In genomic region chr19:9828551-9829063, GRCh38 we compare ENCODE assay signal across 8 cellular contexts. TPM values are rescaled to one million over a fixed set of nuclear protein-coding genes. Genes with fewer than 3 reads are reported as not detected.
DNase-seq lines count a peak whose midpoint lies in the region; ATAC-seq and TF ChIP-seq lines count a peak whose summit lies in the region.

No MANE protein-coding gene starts in this region.

- H3K9me3 Mint-ChIP-seq in CD4-positive, alpha-beta memory T cell = no peaks in the 10 kb centered on the region
- H3K9me3 Mint-ChIP-seq in effector memory CD8-positive, alpha-beta T cell = no peaks in the 10 kb centered on the region

- peaks cover 6% of the 10 kb centered on the region; the same call in 1 of the 2 replicates for H4K20me1 ChIP-seq in OCI-LY3 (ENCODE audit: insufficient read depth, low read length)

- H3K36me3 Mint-ChIP-seq in CD4-positive, alpha-beta memory T cell = peaks cover 18 to 20% of the 10 kb centered on the region in 2 donors
- H3K36me3 Mint-ChIP-seq in effector memory CD8-positive, alpha-beta T cell (ENCODE audit: insufficient read depth) = peaks cover 17% of the 10 kb centered on the region

- no peaks in the 10 kb centered on the region for H3K27me3 Mint-ChIP-seq in CD4-positive, alpha-beta memory T cell
- H3K27me3 Mint-ChIP-seq in effector memory CD8-positive, alpha-beta T cell = no peaks in the 10 kb centered on the region

- intact Hi-C loops in CD4-positive, alpha-beta memory T cell (cut with micrococcal nuclease) = no loop called here

- H3K27me3 ChIP-seq in CD4-positive, alpha-beta memory T cell (ENCODE audit: insufficient read depth, low read length) = no peaks in the 10 kb centered on the region
- no peaks in the 10 kb centered on the region for H3K27me3 ChIP-seq in OCI-LY3 (ENCODE audit: low read depth, low read length)
- no peaks in the 10 kb centered on the region for H3K27me3 ChIP-seq in neuron (ENCODE audit: insufficient read depth, low read length)

- peaks cover 54% of the 10 kb centered on the region for H3K79me2 ChIP-seq in OCI-LY3 (ENCODE audit: low read length)

- H3K9ac ChIP-seq in OCI-LY3 (ENCODE audit: low read length) = peak overlapping the region; percentile 86

- H3K9me3 ChIP-seq in CD4-positive, alpha-beta memory T cell (ENCODE audit: control insufficient read depth in 1 of 2, low read length in 2 of 2) = no peaks in the 10 kb centered on the region
- H3K9me3 ChIP-seq in OCI-LY3 (ENCODE audit: insufficient read depth, low read length) = no peaks in the 10 kb centered on the region
- no peaks in the 10 kb centered on the region for H3K9me3 ChIP-seq in neuron (ENCODE audit: low read length)

- peaks cover 23% of the 10 kb centered on the region for H3K4me1 ChIP-seq in CD4-positive, alpha-beta memory T cell (ENCODE audit: insufficient read depth, low read length)
- H3K4me1 ChIP-seq in OCI-LY3 (ENCODE audit: low read length) (peaks cover 5% of the 10 kb centered on the region), neuron (ENCODE audit: insufficient read depth, low read length) (peaks cover 12% of the 10 kb centered on the region)

- peak overlapping the region; percentile 79 to 100 (median 97) for H3K27ac Mint-ChIP-seq in CD4-positive, alpha-beta memory T cell
- H3K27ac Mint-ChIP-seq in effector memory CD8-positive, alpha-beta T cell = peak overlapping the region; percentile 91 to 95

- ATAC-seq in effector memory CD8-positive, alpha-beta T cell (replicated peaks) = no peak

- H3K4me2 ChIP-seq in OCI-LY3 (ENCODE audit: low read length) = peak overlapping the region; percentile 99

- H3K4me1 Mint-ChIP-seq in CD4-positive, alpha-beta memory T cell = peaks cover 15 to 40% (median 28%) of the 10 kb centered on the region in 4 donors
- peaks cover 18 to 21% of the 10 kb centered on the region in 2 donors for H3K4me1 Mint-ChIP-seq in effector memory CD8-positive, alpha-beta T cell (ENCODE audit: low read depth in 2 of 2)

- no peak for DNase-seq in CD4-positive, alpha-beta memory T cell
- DNase-seq in effector memory CD8-positive, alpha-beta T cell = no peak
- no peak for DNase-seq in DMS114 treated with DMSO at 0.1 percent for 48 hours (lab: John Stamatoyannopoulos, UW; ENCODE audit: unreplicated experiment)
- DNase-seq in HuH-7.5 (ENCODE audit: low spot score) = no peak
- no peak for DNase-seq in NCI-H524 (lab: John Stamatoyannopoulos, UW)
- no peak for DNase-seq in iPS-NIHi7 (ENCODE audit: extremely low spot score)

- H3K36me3 ChIP-seq in CD4-positive, alpha-beta memory T cell (ENCODE audit: insufficient read depth, low read length) = peaks cover 6% of the 10 kb centered on the region
- peaks cover 25% of the 10 kb centered on the region for H3K36me3 ChIP-seq in OCI-LY3 (replicated peaks; ENCODE audit: low read depth, low read length)
- H3K36me3 ChIP-seq in neuron (ENCODE audit: insufficient read depth, low read length) = peaks cover 12% of the 10 kb centered on the region

- TF ChIP-seq CTCF in OCI-LY3 (IDR thresholded peaks at IDR 0.05; ENCODE audit: low read depth, low read length) = no peak

- POLR2A ChIA-PET in CD4-positive, alpha-beta memory T cell (lab: Charles Lee; ENCODE audit: partially characterized antibody) = interaction anchor here (1.0 to 3.0 kb wide), 8 partner anchors 8 to 60 kb away, joined by 3 to 26 read pairs (median 8); partner anchors contain the start of genes FBXL12 and ZNF846

- H3K27ac ChIP-seq in CD4-positive, alpha-beta memory T cell (ENCODE audit: low read depth, low read length) = peak overlapping the region; percentile 82
- peak overlapping the region; percentile 48 for H3K27ac ChIP-seq in OCI-LY3 (ENCODE audit: low read length)

- H3K4me3 ChIP-seq in CD4-positive, alpha-beta memory T cell (ENCODE audit: low read length in 2 of 2) = peak overlapping the region; percentile 87 to 96
- H3K4me3 ChIP-seq in OCI-LY3 (ENCODE audit: low read length) = peak overlapping the region; percentile 94
- peak overlapping the region; percentile 86 for H3K4me3 ChIP-seq in neuron (ENCODE audit: low read length)

- H2AFZ ChIP-seq in OCI-LY3 (ENCODE audit: low read depth, low read length) (no peak overlapping the region), neuron (ENCODE audit: low read depth, low read length) (no peak overlapping the region)

- CTCF ChIA-PET in CD4-positive, alpha-beta memory T cell (lab: Charles Lee; ENCODE audit: partially characterized antibody) = interaction anchor here (1.0 kb wide), 1 partner anchor 203 kb away, joined by 5 read pairs; no protein-coding TSS in a partner anchor

- H3K4me3 Mint-ChIP-seq in CD4-positive, alpha-beta memory T cell = peak overlapping the region; percentile 99 to 100 (median 100)
- H3K4me3 Mint-ChIP-seq in effector memory CD8-positive, alpha-beta T cell = peak overlapping the region; percentile 91 to 96

RNA-seq across cellular contexts. Expression of gene UBL5, which starts 0.9 kb away (rescaled TPM):
- 100 to 1,000 TPM; 241 to 247 TPM for total RNA-seq in CD4-positive, alpha-beta memory T cell
- 100 to 1,000 TPM; 703 to 753 TPM for polyA plus RNA-seq in CD4-positive, alpha-beta memory T cell

RNA-seq across cellular contexts. Expression of gene PIN1, which starts 6.5 kb away (rescaled TPM):
- 10 to 100 TPM; 72.1 to 76.9 TPM for total RNA-seq in CD4-positive, alpha-beta memory T cell
- polyA plus RNA-seq in CD4-positive, alpha-beta memory T cell = 100 to 1,000 TPM in 1 of 2 donors, 10 to 100 TPM in 1; 85.1 to 167 TPM

RNA-seq across cellular contexts. Expression of gene FBXL12, which starts 9.7 kb away (rescaled TPM):
- total RNA-seq in CD4-positive, alpha-beta memory T cell = 10 to 100 TPM; 27.8 to 30.7 TPM
- polyA plus RNA-seq in CD4-positive, alpha-beta memory T cell = 10 to 100 TPM; 10.8 to 12.4 TPM
